Comparison of ENCODE assay signal across 8 cellular contexts in genomic region chr2:113390133-113390849, GRCh38. TPM values are rescaled to one million over a fixed set of nuclear protein-coding genes. Genes with fewer than 3 reads are reported as not detected.
DNase-seq lines count a peak whose midpoint lies in the region; ATAC-seq and TF ChIP-seq lines count a peak whose summit lies in the region.

No MANE protein-coding gene starts in this region.

- no peak for TF ChIP-seq POLR2A in adrenal gland (IDR thresholded peaks at IDR 0.05)

- no peaks in the 10 kb centered on the region for H3K79me2 ChIP-seq in OCI-LY3 (ENCODE audit: low read length)
- H3K79me2 ChIP-seq in hepatocyte = no peaks in the 10 kb centered on the region

- H3K27me3 ChIP-seq in OCI-LY3 (ENCODE audit: low read depth, low read length) = no peaks in the 10 kb centered on the region
- H3K27me3 ChIP-seq in adrenal gland = no peaks in the 10 kb centered on the region
- no peaks in the 10 kb centered on the region for H3K27me3 ChIP-seq in hepatocyte

- peak overlapping the region; percentile 66 for H3K4me2 ChIP-seq in OCI-LY3 (ENCODE audit: low read length)
- H3K4me2 ChIP-seq in hepatocyte = no peak overlapping the region

- H3K36me3 ChIP-seq in OCI-LY3 (replicated peaks; ENCODE audit: low read depth, low read length) (no peaks in the 10 kb centered on the region), adrenal gland (replicated peaks in 1 of 2) (no peaks in the 10 kb centered on the region), hepatocyte (replicated peaks; ENCODE audit: insufficient read depth, low read depth) (no peaks in the 10 kb centered on the region)

- H3K9me3 ChIP-seq in OCI-LY3 (ENCODE audit: insufficient read depth, low read length) = no peaks in the 10 kb centered on the region
- H3K9me3 ChIP-seq in adrenal gland (replicated peaks in 1 of 3) = no peaks in the 10 kb centered on the region
- H3K9me3 ChIP-seq in hepatocyte (ENCODE audit: low read depth) = no peaks in the 10 kb centered on the region

- H4K20me1 ChIP-seq in OCI-LY3 (ENCODE audit: insufficient read depth, low read length) (no peaks in the 10 kb centered on the region), hepatocyte (ENCODE audit: insufficient read depth, poor library complexity, severe bottlenecking) (no peaks in the 10 kb centered on the region)

- peak overlapping the region; percentile 64 for H3K4me3 ChIP-seq in OCI-LY3 (ENCODE audit: low read length)
- peak overlapping the region in 1 of 4 donors; percentile 13 for H3K4me3 ChIP-seq in adrenal gland
- no peak overlapping the region for H3K4me3 ChIP-seq in hepatocyte

- intact Hi-C loops in adrenal gland (cut with DNase I) = no loop called here

- no peaks in the 10 kb centered on the region for H3K9me2 ChIP-seq in hepatocyte (replicated peaks; ENCODE audit: insufficient read depth)

- 11 to 14% (median 13%) methylated on average over 11 of the region's 11 CpGs for WGBS in adrenal gland, 4 donors
- WGBS in hepatocyte (ENCODE audit: low lambda C conversion rate, missing lambda C conversion rate) = 20% methylated on average over 11 of the region's 11 CpGs

- H2AFZ ChIP-seq in OCI-LY3 (ENCODE audit: low read depth, low read length) (peak overlapping the region; percentile 71; the same call in 1 of the 2 replicates), hepatocyte (no peak overlapping the region)

- H3K4me1 ChIP-seq in OCI-LY3 (ENCODE audit: low read length) (peaks cover 12% of the 10 kb centered on the region), adrenal gland (replicated peaks in 1 of 2) (peaks cover 0 to 5% of the 10 kb centered on the region in 2 donors), hepatocyte (ENCODE audit: insufficient read depth) (no peaks in the 10 kb centered on the region)

- H3K9ac ChIP-seq in OCI-LY3 (ENCODE audit: low read length) = peak overlapping the region; percentile 41

- H3K27ac ChIP-seq in OCI-LY3 (ENCODE audit: low read length) = peak overlapping the region; percentile 38
- H3K27ac ChIP-seq in adrenal gland = peak overlapping the region in 2 of 5 donors; percentile 26 to 72
- no peak overlapping the region for H3K27ac ChIP-seq in hepatocyte

- peak; percentile 77 for ATAC-seq in HG02571 (IDR thresholded peaks at IDR 0.05; ENCODE audit: unreplicated experiment)

- DNase-seq in adrenal gland = peak; percentile 64 to 85 (median 78)
- peak; percentile 91 for DNase-seq in hepatocyte (ENCODE audit: low spot score)
- peak; percentile 75 for DNase-seq in smooth muscle cell of the brain vasculature (ENCODE audit: low read depth, low spot score)
- DNase-seq in DMS53 treated with DMSO at 0.1 percent for 48 hours (lab: John Stamatoyannopoulos, UW; ENCODE audit: unreplicated experiment) = no peak
- no peak for DNase-seq in NCI-H146 (lab: John Stamatoyannopoulos, UW)

- peak; percentile 84 for TF ChIP-seq CTCF in GM12872 (IDR thresholded peaks at IDR 0.05; ENCODE audit: insufficient read depth, low read depth, low read length)
- peak; percentile 92 for TF ChIP-seq CTCF in OCI-LY3 (IDR thresholded peaks at IDR 0.05; ENCODE audit: low read depth, low read length)
- peak; percentile 49 to 99 (median 90) for TF ChIP-seq CTCF in adrenal gland (IDR thresholded peaks at IDR 0.05)
- peak; percentile 99 for TF ChIP-seq CTCF in hepatocyte (IDR thresholded peaks at IDR 0.05; ENCODE audit: poor library complexity)

RNA-seq across cellular contexts. Expression of gene ZNG1B, which starts 47.2 kb away (rescaled TPM):
- 10 to 100 TPM; 12.4 to 49.0 (median 36.5) TPM for total RNA-seq in adrenal gland
- polyA plus RNA-seq in adrenal gland = 10 to 100 TPM; 34.1 to 85.1 (median 55.6) TPM
- 43.8 and 46.3 TPM in 2 replicates for total RNA-seq in hepatocyte
- polyA plus RNA-seq in hepatocyte = 52.3 and 55.4 TPM in 2 replicates

Comparison
In these comparisons a context has a peak if more than half of its experiments do, and no peak if none do; other contexts are left out.
1. DNase-seq: peak in adrenal gland (7 of 7), hepatocyte (single experiment) and smooth muscle cell of the brain vasculature (single experiment); none in DMS53 treated with DMSO at 0.1 percent for 48 hours (single experiment) and NCI-H146 (single experiment).
2. Peak in every context shown above with its lines, with median percentiles within 50 percentile points of each other: CTCF ChIP-seq.